8 cellular contexts compared by ENCODE assay signal in the genomic region with DNA sequence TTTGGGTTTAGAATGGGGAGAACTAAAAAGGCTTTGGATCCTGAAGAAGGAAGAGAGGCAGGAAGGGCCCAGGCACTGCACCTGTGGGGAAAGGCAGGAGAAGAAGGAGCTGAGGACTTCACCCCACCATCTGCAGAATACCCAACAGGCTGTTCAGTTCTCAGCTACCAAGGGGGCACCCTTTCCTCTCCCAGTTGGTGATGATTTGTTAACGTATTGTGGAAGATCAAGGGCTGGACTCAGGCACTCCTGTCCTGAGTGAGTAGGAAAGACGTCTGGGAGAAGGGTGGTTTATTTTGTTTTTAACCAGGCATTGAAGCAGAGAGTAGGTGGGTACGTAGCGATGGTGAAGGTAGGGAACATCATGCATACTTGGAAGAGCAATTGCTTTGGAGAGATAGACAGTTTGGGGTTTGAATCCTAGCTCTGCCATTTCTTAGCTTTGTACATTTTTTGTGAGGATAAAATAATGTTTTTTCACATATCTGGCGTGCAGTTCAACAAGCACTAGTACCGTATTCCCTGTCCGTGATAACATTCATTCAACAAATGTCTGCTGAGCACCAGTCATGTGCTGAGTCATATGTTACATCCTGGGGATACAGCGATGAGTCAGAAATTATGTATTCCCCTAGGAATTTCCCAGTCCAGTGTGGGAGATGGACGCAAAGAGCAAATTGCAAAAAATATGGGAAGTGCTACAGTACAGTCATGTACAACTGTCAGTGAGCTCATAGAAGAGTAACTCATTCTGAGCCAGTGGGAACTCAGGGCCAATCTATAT. TPM values are rescaled to one million over a fixed set of nuclear protein-coding genes. Genes with fewer than 3 reads are reported as not detected.
DNase-seq lines count a peak whose midpoint lies in the region; ATAC-seq and TF ChIP-seq lines count a peak whose summit lies in the region.

No MANE protein-coding gene starts in this region.

- H3K27me3 Mint-ChIP-seq in CD4-positive, alpha-beta T cell: no peaks in the 10 kb centered on the region

- no peak for TF ChIP-seq EP300 in neural cell (conservative IDR thresholded peaks at IDR 0.05; ENCODE audit: poor library complexity, severe bottlenecking)

- no peaks in the 10 kb centered on the region for H4K20me1 ChIP-seq in neural cell (ENCODE audit: insufficient read depth)

- H3K4me1 ChIP-seq in Panc1 (ENCODE audit: control insufficient read depth, insufficient read depth, low read length) (peaks cover 20% of the 10 kb centered on the region), esophagus (ENCODE audit: control insufficient read depth in 2 of 2, insufficient read depth in 2 of 2, low read length in 1 of 2) (peaks cover 0 to 7% of the 10 kb centered on the region in 2 donors), prostate gland (replicated peaks) (no peaks in the 10 kb centered on the region)

- intact Hi-C loops in CD4-positive, alpha-beta T cell (cut with DNase I, micrococcal nuclease): loop anchor here (5.0 to 10.0 kb wide), 5 partner anchors 77 to 1634 kb away; a partner anchor contains a TSS
- intact Hi-C loops in Panc1 (cut with micrococcal nuclease; ENCODE audit: unreplicated experiment) (loop anchor here (5.0 kb wide), 1 partner anchor 77 kb away; a partner anchor contains a TSS), prostate gland (cut with DNase I) (loop anchor here (5.0 to 10.0 kb wide), 2 partner anchors 77 to 166 kb away; a partner anchor contains a TSS)

- no peaks in the 10 kb centered on the region for H3K9me2 ChIP-seq in neural cell (ENCODE audit: insufficient read depth, low read length)

- peak overlapping the region; percentile 94 for H3K9ac ChIP-seq in neural cell (ENCODE audit: low read length)

- DNase-seq in CD4-positive, alpha-beta T cell: no peak
- DNase-seq in Panc1 (ENCODE audit: low read depth, low spot score) (peak; percentile 91), prostate gland (ENCODE audit: low spot score) (no peak)
- no peak for DNase-seq in activated CD4-positive, alpha-beta T cell treated with anti-CD3 and anti-CD28 coated beads, Interleukin-2, amount 50 U/mL, for 1 hour

- H3K4me1 Mint-ChIP-seq in CD4-positive, alpha-beta T cell (ENCODE audit: low read depth): peaks cover 44% of the 10 kb centered on the region

- H3F3A ChIP-seq in neural cell (ENCODE audit: insufficient read depth, low read length, poor library complexity, severe bottlenecking): peaks cover 5% of the 10 kb centered on the region

- no peaks in the 10 kb centered on the region for H3K27me3 ChIP-seq in CD4-positive, alpha-beta T cell (ENCODE audit: control insufficient read depth, insufficient read depth, low read length)
- H3K27me3 ChIP-seq in Panc1 (ENCODE audit: control insufficient read depth, insufficient read depth, low read length) (no peaks in the 10 kb centered on the region), esophagus (ENCODE audit: control insufficient read depth in 1 of 2, insufficient read depth in 2 of 2, low read length in 2 of 2) (no peaks in the 10 kb centered on the region), neural cell (ENCODE audit: insufficient read depth, low read depth, low read length) (no peaks in the 10 kb centered on the region), prostate gland (replicated peaks; ENCODE audit: insufficient read depth) (no peaks in the 10 kb centered on the region)

- H3K36me3 Mint-ChIP-seq in CD4-positive, alpha-beta T cell (ENCODE audit: low read depth): peaks cover 6% of the 10 kb centered on the region

- peak overlapping the region; percentile 96 for H3K4me2 ChIP-seq in neural cell (ENCODE audit: low read length)

- no peaks in the 10 kb centered on the region for H3K9me3 Mint-ChIP-seq in CD4-positive, alpha-beta T cell

- in situ Hi-C loops in Panc1 (cut with HindIII; ENCODE audit: low pct_unique_long_range_greater_than_20kb, low sequenced_read_pairs): no loop called here

- peak overlapping the region; percentile 36 for H3K4me3 Mint-ChIP-seq in CD4-positive, alpha-beta T cell

- BruUV-seq in Panc1 (replicated peaks; lab: Mats Ljungman, UMichigan): no TSS peak

- TF ChIP-seq CTCF in CD4-positive, alpha-beta T cell (IDR thresholded peaks at IDR 0.05): no peak
- TF ChIP-seq CTCF in Panc1 (IDR thresholded peaks at IDR 0.05) (no peak), neural cell (IDR thresholded peaks at IDR 0.05; ENCODE audit: poor library complexity, severe bottlenecking) (no peak), prostate gland (IDR thresholded peaks at IDR 0.05) (no peak)

- 48 to 55% methylated on average over 9 of the region's 9 CpGs for WGBS in esophagus, 2 donors
- 63% methylated on average over 9 of the region's 9 CpGs for WGBS in prostate gland

- H3K79me2 ChIP-seq in neural cell (replicated peaks; ENCODE audit: insufficient read depth, low read length): peaks cover 63% of the 10 kb centered on the region

- TF ChIP-seq POLR2A in prostate gland (IDR thresholded peaks at IDR 0.05): no peak

- H3K36me3 ChIP-seq in Panc1 (ENCODE audit: control insufficient read depth, insufficient read depth, low read length) (no peaks in the 10 kb centered on the region), esophagus (ENCODE audit: control insufficient read depth in 2 of 2, insufficient read depth in 2 of 2, low read length in 1 of 2) (no peaks in the 10 kb centered on the region), neural cell (ENCODE audit: insufficient read depth, low read length) (no peaks in the 10 kb centered on the region), prostate gland (no peaks in the 10 kb centered on the region)

- peak overlapping the region; percentile 0 for H3K27ac Mint-ChIP-seq in CD4-positive, alpha-beta T cell

- no peak for TF ChIP-seq RAD21 in neural cell (conservative IDR thresholded peaks at IDR 0.05)

- POLR2A ChIA-PET in CD4-positive, alpha-beta T cell (lab: Charles Lee): no interaction called here
- POLR2A ChIA-PET in Panc1 (lab: Charles Lee): no interaction called here

- no peak overlapping the region for H3K27ac ChIP-seq in CD4-positive, alpha-beta T cell (ENCODE audit: low read depth, low read length)
- H3K27ac ChIP-seq in Panc1 (ENCODE audit: low read length) (peak overlapping the region; percentile 92), esophagus (ENCODE audit: low read depth in 2 of 2, low read length in 1 of 2) (peak overlapping the region; percentile 10 to 65), neural cell (ENCODE audit: low read length) (peak overlapping the region; percentile 94), prostate gland (no peak overlapping the region)

- H3K4me3 ChIP-seq in Panc1 (ENCODE audit: low read depth in 2 of 2, low read length in 2 of 2) (peak overlapping the region; percentile 67 to 73), esophagus (ENCODE audit: low read depth in 1 of 2, low read length in 2 of 2) (no peak overlapping the region), neural cell (ENCODE audit: low read length) (peak overlapping the region; percentile 89), prostate gland (no peak overlapping the region)

- no peaks in the 10 kb centered on the region for H3K9me3 ChIP-seq in CD4-positive, alpha-beta T cell (ENCODE audit: control insufficient read depth, low read length)
- no peaks in the 10 kb centered on the region for H3K9me3 ChIP-seq in Panc1 (ENCODE audit: control insufficient read depth, insufficient read depth, low read depth, low read length)
- H3K9me3 ChIP-seq in esophagus (ENCODE audit: control insufficient read depth in 2 of 2, insufficient read depth in 1 of 2, low read depth in 1 of 2, low read length in 1 of 2): no peaks in the 10 kb centered on the region
- H3K9me3 ChIP-seq in neural cell (ENCODE audit: low read length): no peaks in the 10 kb centered on the region
- H3K9me3 ChIP-seq in prostate gland: no peaks in the 10 kb centered on the region

- H2AFZ ChIP-seq in neural cell (ENCODE audit: low read depth, low read length): no peak overlapping the region

- CTCF ChIA-PET in CD4-positive, alpha-beta T cell (lab: Charles Lee): interaction anchor here (0.7 kb wide), 1 partner anchor 8 kb away, joined by 3 read pairs; no protein-coding TSS in a partner anchor
- CTCF ChIA-PET in Panc1 (lab: Charles Lee): interaction anchor here (0.7 kb wide), 1 partner anchor 13 kb away, joined by 3 read pairs; no protein-coding TSS in a partner anchor

- ATAC-seq in CD4-positive, alpha-beta T cell (ENCODE audit: poor library complexity): no peak
- ATAC-seq in Panc1 (peak; percentile 69), GM18909 (IDR thresholded peaks at IDR 0.05; ENCODE audit: poor library complexity, unreplicated experiment) (no peak), GM18511 (IDR thresholded peaks at IDR 0.05; ENCODE audit: unreplicated experiment) (no peak)

TF ChIP-seq in neural cell, 6 proteins besides CTCF, POLR2A, EP300 and RAD21 (continues in another document):
- TF ChIP-seq MXI1 (conservative IDR thresholded peaks at IDR 0.05; ENCODE audit: poor library complexity, severe bottlenecking) (no peak), SMC3 (conservative IDR thresholded peaks at IDR 0.05; ENCODE audit: poor library complexity) (no peak), EZH2 (IDR thresholded peaks at IDR 0.05; ENCODE audit: borderline replicate concordance, insufficient read depth, low read length, poor library complexity, severe bottlenecking) (no peak), TAF1 (IDR thresholded peaks at IDR 0.05; ENCODE audit: low read depth) (no peak)

RNA-seq across cellular contexts. Expression of a gene that starts 2.1 kb away (rescaled TPM):
- 1 to 10 TPM; 8.8 to 9.6 TPM for total RNA-seq in CD4-positive, alpha-beta T cell
- 58.7 TPM for total RNA-seq in Panc1 (2021; ENCODE audit: unreplicated experiment)
- 29.3 TPM for polyA plus RNA-seq in Panc1 (2012; ENCODE audit: insufficient read length)
- polyA plus RNA-seq in esophagus: 1 to 10 TPM; 8.5 to 9.1 TPM
- polyA plus RNA-seq in neural cell: 82.6 and 88.8 TPM in 2 replicates
- 99.1 and 115 TPM in 2 replicates for polyA minus RNA-seq in neural cell
- 10 to 100 TPM; 17.3 to 24.5 TPM for total RNA-seq in prostate gland

RNA-seq across cellular contexts. Expression of a gene that starts 43.9 kb away (rescaled TPM):
- total RNA-seq in CD4-positive, alpha-beta T cell: not detected
- total RNA-seq in Panc1 (2021; ENCODE audit: unreplicated experiment): 2.2 TPM
- polyA plus RNA-seq in Panc1 (2012; ENCODE audit: insufficient read length): 0.88 TPM
- polyA plus RNA-seq in esophagus: under 1 TPM in 1 of 2 donors, not detected in 1; 0.02 TPM
- polyA plus RNA-seq in neural cell: 273 and 295 TPM in 2 replicates
- 193 and 231 TPM in 2 replicates for polyA minus RNA-seq in neural cell
- 1 to 10 TPM; 1.7 to 2.7 TPM for total RNA-seq in prostate gland

Comparison
In these comparisons a context has a peak if more than half of its experiments do, and no peak if none do; other contexts are left out.
1. H3K27ac ChIP-seq: peak in Panc1 (single experiment), esophagus (2 of 2) and neural cell (single experiment); none in CD4-positive, alpha-beta T cell (single experiment) and prostate gland (0 of 2).
2. H3K4me3 ChIP-seq: peak in Panc1 (2 of 2) and neural cell (single experiment); none in esophagus (0 of 2) and prostate gland (0 of 2).